Comparison of ENCODE assay signal across 8 cellular contexts in genomic region chr9:34377402-34377741, GRCh38. TPM values are rescaled to one million over a fixed set of nuclear protein-coding genes. Genes with fewer than 3 reads are reported as not detected.
DNase-seq lines count a peak whose midpoint lies in the region; ATAC-seq and TF ChIP-seq lines count a peak whose summit lies in the region.

No MANE protein-coding gene starts in this region.

- no peak for ATAC-seq in T-cell (replicated peaks in 1 of 4)
- no peak for ATAC-seq in HG02678 (IDR thresholded peaks at IDR 0.05; ENCODE audit: unreplicated experiment)
- ATAC-seq in HG02884 (IDR thresholded peaks at IDR 0.05; ENCODE audit: unreplicated experiment): no peak

- H3K27me3 ChIP-seq in H7 (ENCODE audit: control insufficient read depth, insufficient read depth, low read length) (peaks cover 22% of the 10 kb centered on the region), prostate gland (replicated peaks; ENCODE audit: insufficient read depth) (no peaks in the 10 kb centered on the region)

- H3K27ac Mint-ChIP-seq in T-cell (no peak overlapping the region), glutamatergic neuron (ENCODE audit: unreplicated experiment) (no peak overlapping the region)

- 4% methylated on average over 21 of the region's 21 CpGs for WGBS in prostate gland

- H3K4me3 ChIP-seq in H7 (ENCODE audit: insufficient read depth, low read depth, low read length) (peak overlapping the region; percentile 75), prostate gland (peak overlapping the region; percentile 59 to 65)

- peaks cover 7% of the 10 kb centered on the region for H3K4me1 ChIP-seq in prostate gland (replicated peaks)

- no peak for TF ChIP-seq POLR2A in prostate gland (IDR thresholded peaks at IDR 0.05)

- intact Hi-C loops in prostate gland (cut with DNase I): loop anchor here (5.0 kb wide), 1 partner anchor 125 kb away; no protein-coding TSS in a partner anchor

- in situ Hi-C loops in KBM-7 (cut with MboI; ENCODE audit: low pct_unique_long_range_greater_than_20kb, low sequenced_read_pairs): no loop called here

- no peak for DNase-seq in H7
- no peak for DNase-seq in T-cell
- peak; percentile 39 for DNase-seq in glutamatergic neuron
- peak; percentile 22 for DNase-seq in prostate gland (ENCODE audit: low spot score)
- no peak for DNase-seq in UCSD-AML1 (lab: John Stamatoyannopoulos, UW; ENCODE audit: unreplicated experiment)
- DNase-seq in KBM-7: no peak

- H3K4me1 Mint-ChIP-seq in T-cell (peaks cover 41 to 52% (median 49%) of the 10 kb centered on the region in 3 donors), glutamatergic neuron (ENCODE audit: low read depth, unreplicated experiment) (peaks cover 18% of the 10 kb centered on the region)

- no peaks in the 10 kb centered on the region for H3K36me3 ChIP-seq in H7 (replicated peaks; ENCODE audit: control insufficient read depth, insufficient read depth, low read length)
- H3K36me3 ChIP-seq in prostate gland: no peaks in the 10 kb centered on the region

- H3K36me3 Mint-ChIP-seq in T-cell (no peaks in the 10 kb centered on the region), glutamatergic neuron (ENCODE audit: unreplicated experiment) (peaks cover 6% of the 10 kb centered on the region)

- H3K9me3 ChIP-seq in prostate gland: no peaks in the 10 kb centered on the region

- H3K27me3 Mint-ChIP-seq in T-cell (no peaks in the 10 kb centered on the region), glutamatergic neuron (ENCODE audit: unreplicated experiment) (peaks cover 19% of the 10 kb centered on the region)

- POLR2A ChIA-PET in T-cell (lab: Charles Lee): interaction anchor here in 1 of 2 donors (0.6 kb wide), 1 partner anchor 373 kb away, joined by 5 read pairs; no protein-coding TSS in a partner anchor

- no peaks in the 10 kb centered on the region for H3K9me3 Mint-ChIP-seq in T-cell
- H3K9me3 Mint-ChIP-seq in glutamatergic neuron (ENCODE audit: unreplicated experiment): peaks cover 18% of the 10 kb centered on the region

- H3K27ac ChIP-seq in prostate gland: peak overlapping the region; percentile 71 to 75

- TF ChIP-seq CTCF in glutamatergic neuron (IDR thresholded peaks at IDR 0.05; ENCODE audit: partially characterized antibody, unreplicated experiment): no peak
- TF ChIP-seq CTCF in prostate gland (IDR thresholded peaks at IDR 0.05): no peak

- CTCF ChIA-PET in T-cell (lab: Charles Lee): interaction anchor here (0.6 to 3.6 kb wide), 10 partner anchors 27 to 288 kb away, joined by 3 to 21 read pairs (median 4); partner anchors contain the start of gene DCTN3 (in 1 of the 2)

- H3K4me3 Mint-ChIP-seq in T-cell: peak overlapping the region; percentile 89 to 94 (median 90)
- H3K4me3 Mint-ChIP-seq in glutamatergic neuron (ENCODE audit: unreplicated experiment): peak overlapping the region; percentile 88

RNA-seq across cellular contexts. Expression of gene MYORG, which starts 0.7 kb away (rescaled TPM):
- total RNA-seq in H7 (2014; rRNA removed; shearing (Covaris generic)): 12.3 and 19.8 TPM in 2 replicates
- total RNA-seq in T-cell (1 to 10 TPM in 3 of 5 donors, under 1 TPM in 2; 0.72 to 2.3 (median 1.6) TPM), glutamatergic neuron (ENCODE audit: unreplicated experiment) (4.6 TPM), prostate gland (1 to 10 TPM; 3.4 to 9.0 TPM)

RNA-seq across cellular contexts. Expression of gene NUDT2, which starts 48.0 kb away (rescaled TPM):
- 28.6 and 32.4 TPM in 2 replicates for total RNA-seq in H7 (2014; rRNA removed; shearing (Covaris generic))
- 10 to 100 TPM in 4 of 5 donors, 1 to 10 TPM in 1; 9.9 to 22.7 (median 17.4) TPM for total RNA-seq in T-cell
- 7.2 TPM for total RNA-seq in glutamatergic neuron (ENCODE audit: unreplicated experiment)
- 10 to 100 TPM; 18.0 to 45.8 TPM for total RNA-seq in prostate gland

RNA-seq across cellular contexts. Expression of gene KIF24, which starts 48.3 kb away (rescaled TPM):
- 4.5 and 4.7 TPM in 2 replicates for total RNA-seq in H7 (2014; rRNA removed; shearing (Covaris generic))
- total RNA-seq in T-cell (under 1 TPM; 0.15 to 0.41 (median 0.23) TPM), glutamatergic neuron (ENCODE audit: unreplicated experiment) (0.78 TPM), prostate gland (1 to 10 TPM; 1.7 to 7.3 TPM)

Comparison
In these comparisons a context has a peak if more than half of its experiments do, and no peak if none do; other contexts are left out.
1. DNase-seq: peak in glutamatergic neuron (single experiment) and prostate gland (single experiment); none in H7 (single experiment), T-cell (0 of 34), UCSD-AML1 (single experiment) and KBM-7 (single experiment).